ENCODE assay signal across 1 cellular context in genomic region chr7:73667344-73668102, GRCh38.
TF ChIP-seq lines count a peak whose summit lies in the region.

Gene VPS37D (plus strand): TSS chr7:73667831. CDS start chr7:73667959, 128 bp downstream.

TF ChIP-seq in K562, 482 proteins besides CTCF, POLR2A, EP300 and RAD21 (continued from another document):
- TF ChIP-seq ZFP91 (CRISPR knock-in tag; IDR thresholded peaks at IDR 0.05) (peak; percentile 96), VEZF1 (CRISPR knock-in tag; IDR thresholded peaks at IDR 0.05) (peak; percentile 95), RBM15 (IDR thresholded peaks at IDR 0.05; ENCODE audit: insufficient read depth, low read length) (no peak), HCFC1 (IDR thresholded peaks at IDR 0.05; ENCODE audit: low read depth, low read length) (peak; percentile 65), NR2F6 (CRISPR knock-in tag; IDR thresholded peaks at IDR 0.05) (no peak), NCOA2 (IDR thresholded peaks at IDR 0.05; ENCODE audit: partially characterized antibody in 2 of 2) (no peak), STAT6 (CRISPR knock-in tag; IDR thresholded peaks at IDR 0.05) (0 out of 2 replicates have a peak, but pooled peaks have one; percentile 85), PHF8 (IDR thresholded peaks at IDR 0.05; ENCODE audit: borderline replicate concordance, low read length) (peak; percentile 42; the same call in 1 of the 2 replicates), PTBP1 (IDR thresholded peaks at IDR 0.05; ENCODE audit: low read depth, low read length) (peak; percentile 95), PREB (CRISPR knock-in tag; IDR thresholded peaks at IDR 0.05) (peak; percentile 91; the same call in 1 of the 2 replicates), THAP12 (CRISPR knock-in tag; IDR thresholded peaks at IDR 0.05) (no peak; the same call in 1 of the 2 replicates), HMGN3 (IDR thresholded peaks at IDR 0.05; ENCODE audit: borderline replicate concordance, extremely low read depth, insufficient read length, low read depth, low read length) (peak; percentile 92), NEUROD1 (IDR thresholded peaks at IDR 0.05; ENCODE audit: borderline replicate concordance, low read depth, low read length, partially characterized antibody) (peak; percentile 97), ZNF592 (IDR thresholded peaks at IDR 0.05) (no peak; the same call in 1 of the 2 replicates), MIER1 (IDR thresholded peaks at IDR 0.05; ENCODE audit: low read depth) (peak; percentile 66; the same call in 1 of the 2 replicates), NONO (IDR thresholded peaks at IDR 0.05; ENCODE audit: low read depth in 2 of 2, low read length in 1 of 2) (peak in 1 of 2 experiments; percentile 91; a peak in 2 of 4 replicates), CREB1 (IDR thresholded peaks at IDR 0.05) (0 out of 2 replicates have a peak, but pooled peaks have one; percentile 34), CREB1 (CRISPR knock-in tag; IDR thresholded peaks at IDR 0.05) (peak; percentile 32; the same call in 1 of the 2 replicates), MAZ (CRISPR knock-in tag; conservative IDR thresholded peaks at IDR 0.05 in 1 of 2, IDR thresholded peaks at IDR 0.05 in 1 of 2) (peak; percentile 89 to 95; a peak in 3 of 4 replicates), POLR2G (IDR thresholded peaks at IDR 0.05; ENCODE audit: low read depth, low read length) (peak; percentile 58; the same call in 1 of the 2 replicates), KLF13 (tag; IDR thresholded peaks at IDR 0.05; ENCODE audit: borderline replicate concordance, low read depth) (peak; percentile 90), DPF2 (IDR thresholded peaks at IDR 0.05) (peak; percentile 76; the same call in 1 of the 2 replicates), ZBTB7A (IDR thresholded peaks at IDR 0.05; ENCODE audit: borderline replicate concordance, control insufficient read depth, low read depth, low read length) (peak; percentile 81; the same call in 1 of the 2 replicates), SMARCA4 (IDR thresholded peaks at IDR 0.05) (peak; percentile 57), IRF2 (CRISPR knock-in tag; IDR thresholded peaks at IDR 0.05) (no peak), TOE1 (IDR thresholded peaks at IDR 0.05; ENCODE audit: borderline replicate concordance) (peak; percentile 66; the same call in 1 of the 2 replicates), TOE1 (CRISPR knock-in tag; IDR thresholded peaks at IDR 0.05; ENCODE audit: borderline replicate concordance, low read depth) (no peak), CXXC5 (CRISPR knock-in tag; IDR thresholded peaks at IDR 0.05) (peak; percentile 93), SMARCE1 (IDR thresholded peaks at IDR 0.05) (0 out of 2 replicates have a peak, but pooled peaks have one; percentile 33), ZBTB8A (IDR thresholded peaks at IDR 0.05; ENCODE audit: partially characterized antibody) (no peak), SNIP1 (IDR thresholded peaks at IDR 0.05; ENCODE audit: low read depth) (no peak), GATAD2A (IDR thresholded peaks at IDR 0.05) (0 out of 2 replicates have a peak, but pooled peaks have one; percentile 66), CREB3L1 (IDR thresholded peaks at IDR 0.05; ENCODE audit: borderline replicate concordance, low read depth) (peak; percentile 39; the same call in 1 of the 2 replicates), ADNP (tag; IDR thresholded peaks at IDR 0.05) (peak; percentile 100), RCOR1 (IDR thresholded peaks at IDR 0.05; ENCODE audit: borderline replicate concordance in 1 of 2, low read depth in 2 of 2, low read length in 2 of 2) (peak; percentile 93 to 97), CTBP1 (IDR thresholded peaks at IDR 0.05; ENCODE audit: borderline replicate concordance) (peak; percentile 91), JUND (IDR thresholded peaks at IDR 0.05; ENCODE audit: borderline replicate concordance, low read depth, low read length) (0 out of 2 replicates have a peak, but pooled peaks have one; percentile 30), JUND (tag; IDR thresholded peaks at IDR 0.05; ENCODE audit: borderline replicate concordance, low read depth, low read length) (no peak), GTF2A2 (tag; IDR thresholded peaks at IDR 0.05) (0 out of 2 replicates have a peak, but pooled peaks have one; percentile 49), RBM22 (IDR thresholded peaks at IDR 0.05; ENCODE audit: low read depth, low read length, poor library complexity, severe bottlenecking) (peak; percentile 83), ATF3 (IDR thresholded peaks at IDR 0.05) (0 out of 2 replicates have a peak, but pooled peaks have one; percentile 7), ATF3 (CRISPR knock-in tag; conservative IDR thresholded peaks at IDR 0.05) (0 out of 2 replicates have a peak, but pooled peaks have one; percentile 48), SMC3 (conservative IDR thresholded peaks at IDR 0.05; ENCODE audit: insufficient read depth, low read depth, low read length) (peak; percentile 87), LCOR (CRISPR knock-in tag; IDR thresholded peaks at IDR 0.05) (peak; percentile 60; the same call in 1 of the 2 replicates), RBBP5 (IDR thresholded peaks at IDR 0.05; ENCODE audit: borderline replicate concordance, insufficient read depth, low read length, poor library complexity, severe bottlenecking) (peak; percentile 40)
